In the genomic region with DNA sequence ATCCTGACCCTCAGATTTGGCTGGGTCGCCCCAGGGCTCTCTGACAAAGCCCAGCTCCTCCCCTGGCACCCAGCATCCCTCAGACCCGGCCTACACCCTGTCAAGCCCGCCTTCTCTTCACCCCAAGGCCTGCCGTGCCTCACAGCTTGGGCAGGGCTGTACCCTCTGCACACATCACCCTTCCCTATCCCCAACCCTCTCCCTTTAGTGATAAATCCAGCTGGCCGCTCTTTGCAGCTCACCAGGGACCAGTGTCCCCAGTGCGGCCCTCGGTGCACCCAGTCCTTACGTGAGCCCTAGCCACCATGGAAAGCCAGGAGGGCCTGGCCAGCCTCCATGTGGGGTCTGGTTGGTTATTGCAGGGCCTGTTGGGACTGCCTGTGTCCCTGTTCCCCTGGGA, we compare ENCODE assay signal across 21 cellular contexts.
DNase-seq lines count a peak whose midpoint lies in the region; ATAC-seq and TF ChIP-seq lines count a peak whose summit lies in the region.
"Had no signal": no experiment of that assay in that cellular context is flagged by ENCODE, and none has a peak within 500 bp of the region (broad histone marks: within the 10 kb centered on the region; RNA-seq: fewer than 3 reads in every experiment).

No MANE protein-coding gene starts in this region.

- H4K8ac ChIP-seq in trophoblast cell (ENCODE audit: low read depth, low read length): no peak overlapping the region

- DNase-seq in activated naive CD4-positive, alpha-beta T cell treated with anti-CD3 and anti-CD28 coated beads, Interleukin-2, amount 10 ng/mL, durations not matched to agents 7 days and 5 days: no peak
- no peak for DNase-seq in activated naive CD4-positive, alpha-beta T cell (lab: John Stamatoyannopoulos, UW)
- no peak for DNase-seq in CD4-positive, alpha-beta memory T cell
- no peak for DNase-seq in activated CD8-positive, alpha-beta T cell treated with anti-CD3 and anti-CD28 coated beads, Interleukin-2, amount 10 ng/mL, durations not matched to agents 7 days and 5 days
- DNase-seq in trophoblast cell (no peak), iPS-NIHi11 (ENCODE audit: low spot score) (no peak), sigmoid colon (no peak), NCI-H128 (lab: John Stamatoyannopoulos, UW; ENCODE audit: unreplicated experiment) (no peak)
- DNase-seq: DMS 273 treated with DMSO at 0.1 percent for 48 hours; effector CD4-positive, alpha-beta T cell; H9; mesendoderm; NCI-H1417 treated with DMSO at 0.1 percent for 48 hours; NCI-H526 treated with DMSO at 0.1 percent for 48 hours; psoas muscle; SHP77; stimulated activated CD4-positive, alpha-beta T cell treated with anti-CD3 and anti-CD28 coated beads, Interleukin-4, amount 100 ng/mL, for 24 hours had no signal

- H3K27ac Mint-ChIP-seq in activated naive CD4-positive, alpha-beta T cell treated with anti-CD3 and anti-CD28 coated beads, Interleukin-2, amount 10 ng/mL, durations not matched to agents 7 days and 5 days: peak overlapping the region; percentile 11
- H3K27ac Mint-ChIP-seq in CD4-positive, alpha-beta memory T cell: peak overlapping the region in 4 of 7 donors; percentile 52 to 75 (median 69)
- H3K27ac Mint-ChIP-seq in activated CD8-positive, alpha-beta T cell treated with anti-CD3 and anti-CD28 coated beads, Interleukin-2, amount 10 ng/mL, durations not matched to agents 7 days and 5 days: peak overlapping the region; percentile 66
- H3K27ac Mint-ChIP-seq: neural progenitor cell had no signal

- no peak for TF ChIP-seq CTCF in sigmoid colon (IDR thresholded peaks at IDR 0.05)

- H2BK5ac ChIP-seq in trophoblast cell (ENCODE audit: low read depth, low read length, poor library complexity): no peak overlapping the region

- intact Hi-C loops in CD4-positive, alpha-beta memory T cell (cut with micrococcal nuclease): no loop called here
- intact Hi-C loops in sigmoid colon (cut with DNase I): no loop called here

- no peak overlapping the region for H2AFZ ChIP-seq in trophoblast cell (ENCODE audit: insufficient read depth, low read length, poor library complexity)
- H2AFZ ChIP-seq: neural progenitor cell had no signal

- peaks cover 73% of the 10 kb centered on the region for H3K4me1 Mint-ChIP-seq in activated naive CD4-positive, alpha-beta T cell treated with anti-CD3 and anti-CD28 coated beads, Interleukin-2, amount 10 ng/mL, durations not matched to agents 7 days and 5 days
- peaks cover 22 to 49% (median 36%) of the 10 kb centered on the region in 4 donors for H3K4me1 Mint-ChIP-seq in CD4-positive, alpha-beta memory T cell
- peaks cover 81% of the 10 kb centered on the region for H3K4me1 Mint-ChIP-seq in activated CD8-positive, alpha-beta T cell treated with anti-CD3 and anti-CD28 coated beads, Interleukin-2, amount 10 ng/mL, durations not matched to agents 7 days and 5 days (ENCODE audit: low read depth)

- TF ChIP-seq POLR2A in sigmoid colon (IDR thresholded peaks at IDR 0.05): no peak

- no peak overlapping the region for H3K27ac ChIP-seq in CD4-positive, alpha-beta memory T cell (ENCODE audit: low read depth, low read length)
- H3K27ac ChIP-seq in trophoblast cell (ENCODE audit: low read depth, low read length) (no peak overlapping the region), sigmoid colon (peak overlapping the region in 1 of 4 donors; percentile 25)
- H3K27ac ChIP-seq: C4-2B, neural progenitor cell had no signal

- no peak overlapping the region for H4K91ac ChIP-seq in trophoblast cell (ENCODE audit: low read depth, low read length)

- no peak overlapping the region for H3K4ac ChIP-seq in trophoblast cell (ENCODE audit: low read depth, low read length)

- no peak overlapping the region for H3K14ac ChIP-seq in trophoblast cell (ENCODE audit: low read length)

- peak overlapping the region; percentile 3 for H3K18ac ChIP-seq in trophoblast cell (ENCODE audit: low read length)

- no peak overlapping the region for H3K9ac ChIP-seq in trophoblast cell (ENCODE audit: low read length)
- H3K9ac ChIP-seq: neural progenitor cell had no signal

- no peak for TF ChIP-seq EP300 in sigmoid colon (IDR thresholded peaks at IDR 0.05)

- no peaks in the 10 kb centered on the region for H3K27me3 ChIP-seq in CD4-positive, alpha-beta memory T cell (ENCODE audit: insufficient read depth, low read length)
- H3K27me3 ChIP-seq in trophoblast cell (ENCODE audit: insufficient read depth, low read length) (no peaks in the 10 kb centered on the region), sigmoid colon (no peaks in the 10 kb centered on the region)
- H3K27me3 ChIP-seq: neural progenitor cell had no signal

- no peak overlapping the region for H4K12ac ChIP-seq in trophoblast cell (ENCODE audit: low read depth, low read length)

- H3K79me1 ChIP-seq in trophoblast cell (ENCODE audit: low read length): peaks cover 10% of the 10 kb centered on the region

- no peaks in the 10 kb centered on the region for H3K36me3 ChIP-seq in CD4-positive, alpha-beta memory T cell (ENCODE audit: insufficient read depth, low read length)
- peaks cover 7 to 10% of the 10 kb centered on the region in 2 experiments for H3K36me3 ChIP-seq in trophoblast cell (ENCODE audit: control insufficient read depth in 1 of 2, insufficient read depth in 2 of 2, low read length in 2 of 2)
- no peaks in the 10 kb centered on the region for H3K36me3 ChIP-seq in sigmoid colon
- H3K36me3 ChIP-seq: neural progenitor cell had no signal

- no peak overlapping the region for H3K4me3 ChIP-seq in CD4-positive, alpha-beta memory T cell (ENCODE audit: low read length in 2 of 2)
- H3K4me3 ChIP-seq in trophoblast cell (ENCODE audit: low read depth, low read length) (no peak overlapping the region), sigmoid colon (no peak overlapping the region)
- H3K4me3 ChIP-seq: A549, neural progenitor cell, psoas muscle, smooth muscle cell had no signal

- CTCF ChIA-PET in activated naive CD4-positive, alpha-beta T cell treated with anti-CD3 and anti-CD28 coated beads, Interleukin-2, amount 10 ng/mL, durations not matched to agents 7 days and 5 days (lab: Charles Lee): no interaction called here
- CTCF ChIA-PET in CD4-positive, alpha-beta memory T cell (lab: Charles Lee; ENCODE audit: partially characterized antibody): interaction anchor here (0.8 kb wide), 2 partner anchors 8 to 277 kb away, joined by 3 read pairs; no protein-coding TSS in a partner anchor
- CTCF ChIA-PET in activated CD8-positive, alpha-beta T cell treated with anti-CD3 and anti-CD28 coated beads, Interleukin-2, amount 10 ng/mL, durations not matched to agents 7 days and 5 days (lab: Charles Lee): interaction anchor here (0.8 kb wide), 1 partner anchor 65 kb away, joined by 3 read pairs; no protein-coding TSS in a partner anchor

- H2BK120ac ChIP-seq in trophoblast cell (ENCODE audit: insufficient read depth, low read length, poor library complexity): no peak overlapping the region

- H3K36me3 Mint-ChIP-seq in activated naive CD4-positive, alpha-beta T cell treated with anti-CD3 and anti-CD28 coated beads, Interleukin-2, amount 10 ng/mL, durations not matched to agents 7 days and 5 days: peaks cover 4% of the 10 kb centered on the region
- H3K36me3 Mint-ChIP-seq in CD4-positive, alpha-beta memory T cell: peaks cover 0 to 3% of the 10 kb centered on the region in 2 donors
- peaks cover 7% of the 10 kb centered on the region for H3K36me3 Mint-ChIP-seq in activated CD8-positive, alpha-beta T cell treated with anti-CD3 and anti-CD28 coated beads, Interleukin-2, amount 10 ng/mL, durations not matched to agents 7 days and 5 days (ENCODE audit: low read depth)
- H3K36me3 Mint-ChIP-seq: neural progenitor cell had no signal

- H3K4me2 ChIP-seq in trophoblast cell (ENCODE audit: low read length): no peak overlapping the region
- H3K4me2 ChIP-seq: A549, neural progenitor cell, smooth muscle cell had no signal

- no peaks in the 10 kb centered on the region for H3K27me3 Mint-ChIP-seq in activated naive CD4-positive, alpha-beta T cell treated with anti-CD3 and anti-CD28 coated beads, Interleukin-2, amount 10 ng/mL, durations not matched to agents 7 days and 5 days
- H3K27me3 Mint-ChIP-seq in CD4-positive, alpha-beta memory T cell: no peaks in the 10 kb centered on the region
- H3K27me3 Mint-ChIP-seq in activated CD8-positive, alpha-beta T cell treated with anti-CD3 and anti-CD28 coated beads, Interleukin-2, amount 10 ng/mL, durations not matched to agents 7 days and 5 days (ENCODE audit: low read depth): no peaks in the 10 kb centered on the region

- no peak for ATAC-seq in activated CD8-positive, alpha-beta T cell treated with anti-CD3 and anti-CD28 coated beads, Interleukin-2, amount 10 ng/mL, durations not matched to agents 7 days and 5 days
- ATAC-seq: A549 had no signal

- H3K9me3 Mint-ChIP-seq in activated naive CD4-positive, alpha-beta T cell treated with anti-CD3 and anti-CD28 coated beads, Interleukin-2, amount 10 ng/mL, durations not matched to agents 7 days and 5 days: no peaks in the 10 kb centered on the region
- no peaks in the 10 kb centered on the region for H3K9me3 Mint-ChIP-seq in CD4-positive, alpha-beta memory T cell
- H3K9me3 Mint-ChIP-seq in activated CD8-positive, alpha-beta T cell treated with anti-CD3 and anti-CD28 coated beads, Interleukin-2, amount 10 ng/mL, durations not matched to agents 7 days and 5 days (ENCODE audit: insufficient read depth): no peaks in the 10 kb centered on the region
- H3K9me3 Mint-ChIP-seq: H9, neural progenitor cell had no signal

- H3K4me3 Mint-ChIP-seq in activated naive CD4-positive, alpha-beta T cell treated with anti-CD3 and anti-CD28 coated beads, Interleukin-2, amount 10 ng/mL, durations not matched to agents 7 days and 5 days: no peak overlapping the region
- H3K4me3 Mint-ChIP-seq in CD4-positive, alpha-beta memory T cell: no peak overlapping the region
- no peak overlapping the region for H3K4me3 Mint-ChIP-seq in activated CD8-positive, alpha-beta T cell treated with anti-CD3 and anti-CD28 coated beads, Interleukin-2, amount 10 ng/mL, durations not matched to agents 7 days and 5 days
- H3K4me3 Mint-ChIP-seq: H9, neural progenitor cell had no signal

- H3K9me3 ChIP-seq in CD4-positive, alpha-beta memory T cell (ENCODE audit: control insufficient read depth in 1 of 2, low read length in 2 of 2): no peaks in the 10 kb centered on the region
- peaks cover 4% of the 10 kb centered on the region for H3K9me3 ChIP-seq in trophoblast cell (ENCODE audit: insufficient read depth, low read depth, low read length)
- no peaks in the 10 kb centered on the region for H3K9me3 ChIP-seq in sigmoid colon
- H3K9me3 ChIP-seq: A549, psoas muscle had no signal

- no peak overlapping the region for H2AK5ac ChIP-seq in trophoblast cell (ENCODE audit: low read length)

- peaks cover 3% of the 10 kb centered on the region for H3K79me2 ChIP-seq in trophoblast cell (ENCODE audit: control insufficient read depth, insufficient read depth, low read length, poor library complexity)

- no peak overlapping the region for H3K23ac ChIP-seq in trophoblast cell (ENCODE audit: low read length)

- POLR2A ChIA-PET in CD4-positive, alpha-beta memory T cell (lab: Charles Lee; ENCODE audit: partially characterized antibody): no interaction called here
- POLR2A ChIA-PET in activated CD8-positive, alpha-beta T cell treated with anti-CD3 and anti-CD28 coated beads, Interleukin-2, amount 10 ng/mL, durations not matched to agents 7 days and 5 days (lab: Charles Lee): no interaction called here

- H2BK12ac ChIP-seq in trophoblast cell (ENCODE audit: low read length): no peak overlapping the region

- WGBS in trophoblast cell (ENCODE audit: extremely low coverage, insufficient coverage, insufficient read length): no CpG with 5 or more reads among the region's 8 CpGs
- 89% methylated on average over 8 of the region's 8 CpGs for WGBS in sigmoid colon, 2 donors

- peaks cover 37% of the 10 kb centered on the region for H3K4me1 ChIP-seq in CD4-positive, alpha-beta memory T cell (ENCODE audit: insufficient read depth, low read length)
- peaks cover 15 to 22% of the 10 kb centered on the region in 2 experiments for H3K4me1 ChIP-seq in trophoblast cell (ENCODE audit: control insufficient read depth in 1 of 2, insufficient read depth in 2 of 2, low read length in 2 of 2)
- peaks cover 0 to 44% (median 42%) of the 10 kb centered on the region in 4 donors for H3K4me1 ChIP-seq in sigmoid colon

Comparison
In these comparisons a context has a peak if more than half of its experiments do, and no peak if none do; other contexts are left out.
1. H3K27ac Mint-ChIP-seq: peak in every context shown above with its lines; median percentile 69 in CD4-positive, alpha-beta memory T cell; 66 in activated CD8-positive, alpha-beta T cell treated with anti-CD3 and anti-CD28 coated beads, Interleukin-2, amount 10 ng/mL, durations not matched to agents 7 days and 5 days; 11 in activated naive CD4-positive, alpha-beta T cell treated with anti-CD3 and anti-CD28 coated beads, Interleukin-2, amount 10 ng/mL, durations not matched to agents 7 days and 5 days.